ENCODE assay signal across 1 cellular context in the genomic region with DNA sequence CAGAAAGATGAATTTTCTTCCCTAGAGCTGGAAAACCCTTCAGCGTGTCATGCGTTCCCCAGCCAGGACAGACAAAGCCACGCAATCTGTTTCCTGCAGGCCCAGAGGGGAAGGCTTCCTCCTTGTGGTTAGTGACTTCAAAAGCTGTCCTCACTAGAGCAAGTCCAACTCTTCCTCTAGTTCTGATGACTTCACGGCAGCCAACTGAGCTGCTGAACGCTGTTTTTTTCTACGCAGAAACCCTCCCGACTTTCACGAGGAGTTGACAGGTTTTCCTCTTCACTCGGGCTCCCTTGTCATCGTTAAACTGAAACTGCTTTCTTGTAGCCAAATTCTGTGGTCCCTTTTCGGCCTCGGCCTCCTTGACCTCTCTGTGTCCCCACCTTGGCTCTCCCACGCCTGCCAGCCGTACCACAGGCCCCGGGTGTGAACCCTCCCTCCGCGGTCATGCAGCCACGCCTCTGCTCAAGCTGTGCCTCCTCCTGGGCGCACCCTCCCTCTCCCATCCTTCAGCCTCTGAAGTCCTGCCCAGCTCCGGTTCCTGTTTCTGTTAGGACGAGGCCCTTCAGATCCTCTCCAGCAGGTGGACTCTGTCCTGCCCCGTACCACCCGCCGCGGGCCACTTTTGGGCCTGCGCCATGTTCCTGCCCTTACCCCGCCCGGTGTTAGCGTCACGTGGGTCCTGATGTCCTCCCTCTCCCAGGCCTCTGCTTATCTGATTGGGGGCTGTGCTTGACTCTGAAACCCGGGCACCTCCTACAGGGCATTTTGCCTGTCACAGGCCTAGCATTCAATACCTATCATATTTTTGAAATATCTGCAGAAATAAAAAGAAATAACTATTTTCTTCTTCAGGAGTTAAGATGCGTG.
TF ChIP-seq lines count a peak whose summit lies in the region.

No MANE protein-coding gene starts in this region.

TF ChIP-seq in K562, 482 proteins besides CTCF, POLR2A, EP300 and RAD21 (continued from another document and continues in another):
- TF ChIP-seq, protein P1, sequence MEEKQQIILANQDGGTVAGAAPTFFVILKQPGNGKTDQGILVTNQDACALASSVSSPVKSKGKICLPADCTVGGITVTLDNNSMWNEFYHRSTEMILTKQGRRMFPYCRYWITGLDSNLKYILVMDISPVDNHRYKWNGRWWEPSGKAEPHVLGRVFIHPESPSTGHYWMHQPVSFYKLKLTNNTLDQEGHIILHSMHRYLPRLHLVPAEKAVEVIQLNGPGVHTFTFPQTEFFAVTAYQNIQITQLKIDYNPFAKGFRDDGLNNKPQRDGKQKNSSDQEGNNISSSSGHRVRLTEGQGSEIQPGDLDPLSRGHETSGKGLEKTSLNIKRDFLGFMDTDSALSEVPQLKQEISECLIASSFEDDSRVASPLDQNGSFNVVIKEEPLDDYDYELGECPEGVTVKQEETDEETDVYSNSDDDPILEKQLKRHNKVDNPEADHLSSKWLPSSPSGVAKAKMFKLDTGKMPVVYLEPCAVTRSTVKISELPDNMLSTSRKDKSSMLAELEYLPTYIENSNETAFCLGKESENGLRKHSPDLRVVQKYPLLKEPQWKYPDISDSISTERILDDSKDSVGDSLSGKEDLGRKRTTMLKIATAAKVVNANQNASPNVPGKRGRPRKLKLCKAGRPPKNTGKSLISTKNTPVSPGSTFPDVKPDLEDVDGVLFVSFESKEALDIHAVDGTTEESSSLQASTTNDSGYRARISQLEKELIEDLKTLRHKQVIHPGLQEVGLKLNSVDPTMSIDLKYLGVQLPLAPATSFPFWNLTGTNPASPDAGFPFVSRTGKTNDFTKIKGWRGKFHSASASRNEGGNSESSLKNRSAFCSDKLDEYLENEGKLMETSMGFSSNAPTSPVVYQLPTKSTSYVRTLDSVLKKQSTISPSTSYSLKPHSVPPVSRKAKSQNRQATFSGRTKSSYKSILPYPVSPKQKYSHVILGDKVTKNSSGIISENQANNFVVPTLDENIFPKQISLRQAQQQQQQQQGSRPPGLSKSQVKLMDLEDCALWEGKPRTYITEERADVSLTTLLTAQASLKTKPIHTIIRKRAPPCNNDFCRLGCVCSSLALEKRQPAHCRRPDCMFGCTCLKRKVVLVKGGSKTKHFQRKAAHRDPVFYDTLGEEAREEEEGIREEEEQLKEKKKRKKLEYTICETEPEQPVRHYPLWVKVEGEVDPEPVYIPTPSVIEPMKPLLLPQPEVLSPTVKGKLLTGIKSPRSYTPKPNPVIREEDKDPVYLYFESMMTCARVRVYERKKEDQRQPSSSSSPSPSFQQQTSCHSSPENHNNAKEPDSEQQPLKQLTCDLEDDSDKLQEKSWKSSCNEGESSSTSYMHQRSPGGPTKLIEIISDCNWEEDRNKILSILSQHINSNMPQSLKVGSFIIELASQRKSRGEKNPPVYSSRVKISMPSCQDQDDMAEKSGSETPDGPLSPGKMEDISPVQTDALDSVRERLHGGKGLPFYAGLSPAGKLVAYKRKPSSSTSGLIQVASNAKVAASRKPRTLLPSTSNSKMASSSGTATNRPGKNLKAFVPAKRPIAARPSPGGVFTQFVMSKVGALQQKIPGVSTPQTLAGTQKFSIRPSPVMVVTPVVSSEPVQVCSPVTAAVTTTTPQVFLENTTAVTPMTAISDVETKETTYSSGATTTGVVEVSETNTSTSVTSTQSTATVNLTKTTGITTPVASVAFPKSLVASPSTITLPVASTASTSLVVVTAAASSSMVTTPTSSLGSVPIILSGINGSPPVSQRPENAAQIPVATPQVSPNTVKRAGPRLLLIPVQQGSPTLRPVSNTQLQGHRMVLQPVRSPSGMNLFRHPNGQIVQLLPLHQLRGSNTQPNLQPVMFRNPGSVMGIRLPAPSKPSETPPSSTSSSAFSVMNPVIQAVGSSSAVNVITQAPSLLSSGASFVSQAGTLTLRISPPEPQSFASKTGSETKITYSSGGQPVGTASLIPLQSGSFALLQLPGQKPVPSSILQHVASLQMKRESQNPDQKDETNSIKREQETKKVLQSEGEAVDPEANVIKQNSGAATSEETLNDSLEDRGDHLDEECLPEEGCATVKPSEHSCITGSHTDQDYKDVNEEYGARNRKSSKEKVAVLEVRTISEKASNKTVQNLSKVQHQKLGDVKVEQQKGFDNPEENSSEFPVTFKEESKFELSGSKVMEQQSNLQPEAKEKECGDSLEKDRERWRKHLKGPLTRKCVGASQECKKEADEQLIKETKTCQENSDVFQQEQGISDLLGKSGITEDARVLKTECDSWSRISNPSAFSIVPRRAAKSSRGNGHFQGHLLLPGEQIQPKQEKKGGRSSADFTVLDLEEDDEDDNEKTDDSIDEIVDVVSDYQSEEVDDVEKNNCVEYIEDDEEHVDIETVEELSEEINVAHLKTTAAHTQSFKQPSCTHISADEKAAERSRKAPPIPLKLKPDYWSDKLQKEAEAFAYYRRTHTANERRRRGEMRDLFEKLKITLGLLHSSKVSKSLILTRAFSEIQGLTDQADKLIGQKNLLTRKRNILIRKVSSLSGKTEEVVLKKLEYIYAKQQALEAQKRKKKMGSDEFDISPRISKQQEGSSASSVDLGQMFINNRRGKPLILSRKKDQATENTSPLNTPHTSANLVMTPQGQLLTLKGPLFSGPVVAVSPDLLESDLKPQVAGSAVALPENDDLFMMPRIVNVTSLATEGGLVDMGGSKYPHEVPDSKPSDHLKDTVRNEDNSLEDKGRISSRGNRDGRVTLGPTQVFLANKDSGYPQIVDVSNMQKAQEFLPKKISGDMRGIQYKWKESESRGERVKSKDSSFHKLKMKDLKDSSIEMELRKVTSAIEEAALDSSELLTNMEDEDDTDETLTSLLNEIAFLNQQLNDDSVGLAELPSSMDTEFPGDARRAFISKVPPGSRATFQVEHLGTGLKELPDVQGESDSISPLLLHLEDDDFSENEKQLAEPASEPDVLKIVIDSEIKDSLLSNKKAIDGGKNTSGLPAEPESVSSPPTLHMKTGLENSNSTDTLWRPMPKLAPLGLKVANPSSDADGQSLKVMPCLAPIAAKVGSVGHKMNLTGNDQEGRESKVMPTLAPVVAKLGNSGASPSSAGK (IDR thresholded peaks at IDR 0.05) = peak; percentile 82
- TF ChIP-seq, protein P2, sequence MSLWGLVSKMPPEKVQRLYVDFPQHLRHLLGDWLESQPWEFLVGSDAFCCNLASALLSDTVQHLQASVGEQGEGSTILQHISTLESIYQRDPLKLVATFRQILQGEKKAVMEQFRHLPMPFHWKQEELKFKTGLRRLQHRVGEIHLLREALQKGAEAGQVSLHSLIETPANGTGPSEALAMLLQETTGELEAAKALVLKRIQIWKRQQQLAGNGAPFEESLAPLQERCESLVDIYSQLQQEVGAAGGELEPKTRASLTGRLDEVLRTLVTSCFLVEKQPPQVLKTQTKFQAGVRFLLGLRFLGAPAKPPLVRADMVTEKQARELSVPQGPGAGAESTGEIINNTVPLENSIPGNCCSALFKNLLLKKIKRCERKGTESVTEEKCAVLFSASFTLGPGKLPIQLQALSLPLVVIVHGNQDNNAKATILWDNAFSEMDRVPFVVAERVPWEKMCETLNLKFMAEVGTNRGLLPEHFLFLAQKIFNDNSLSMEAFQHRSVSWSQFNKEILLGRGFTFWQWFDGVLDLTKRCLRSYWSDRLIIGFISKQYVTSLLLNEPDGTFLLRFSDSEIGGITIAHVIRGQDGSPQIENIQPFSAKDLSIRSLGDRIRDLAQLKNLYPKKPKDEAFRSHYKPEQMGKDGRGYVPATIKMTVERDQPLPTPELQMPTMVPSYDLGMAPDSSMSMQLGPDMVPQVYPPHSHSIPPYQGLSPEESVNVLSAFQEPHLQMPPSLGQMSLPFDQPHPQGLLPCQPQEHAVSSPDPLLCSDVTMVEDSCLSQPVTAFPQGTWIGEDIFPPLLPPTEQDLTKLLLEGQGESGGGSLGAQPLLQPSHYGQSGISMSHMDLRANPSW (CRISPR knock-in tag; IDR thresholded peaks at IDR 0.05) = no peak; the same call in 1 of the 2 replicates
- TF ChIP-seq HNRNPUL1 (IDR thresholded peaks at IDR 0.05; ENCODE audit: low read length) = no peak
- peak; percentile 78 for TF ChIP-seq CBFA2T2 (conservative IDR thresholded peaks at IDR 0.05)
- TF ChIP-seq MTA3 (IDR thresholded peaks at IDR 0.05; ENCODE audit: borderline replicate concordance) = peak; percentile 93; the same call in 1 of the 2 replicates
- TF ChIP-seq ATF6 (CRISPR knock-in tag; IDR thresholded peaks at IDR 0.05) = no peak
- TF ChIP-seq HDGF (IDR thresholded peaks at IDR 0.05) = peak; percentile 38; the same call in 1 of the 2 replicates
- peak in 1 of 2 experiments; percentile 95 for TF ChIP-seq RCOR1 (IDR thresholded peaks at IDR 0.05; ENCODE audit: borderline replicate concordance in 1 of 2, low read depth in 2 of 2, low read length in 2 of 2)
- no peak for TF ChIP-seq ZNF121 (CRISPR knock-in tag; conservative IDR thresholded peaks at IDR 0.05)
- no peak for TF ChIP-seq SMAD1 (IDR thresholded peaks at IDR 0.05; ENCODE audit: low read depth, low read length, partially characterized antibody)
- TF ChIP-seq RBM39 (optimal IDR thresholded peaks at IDR 0.05; ENCODE audit: low read depth, low read length) = no peak
- peak; percentile 66 to 92 (median 87) for TF ChIP-seq YY1 (IDR thresholded peaks at IDR 0.05; ENCODE audit: borderline replicate concordance in 1 of 3, control insufficient read depth in 1 of 3, extremely low read depth in 1 of 3, insufficient read depth in 3 of 3, insufficient read length in 1 of 3, insufficient replicate concordance in 2 of 3, low read depth in 1 of 3, low read length in 2 of 3)
- peak; percentile 63 for TF ChIP-seq POLR2AphosphoS5 (IDR thresholded peaks at IDR 0.05; ENCODE audit: control insufficient read depth, insufficient read depth, low read depth, low read length)
- TF ChIP-seq, protein P3, sequence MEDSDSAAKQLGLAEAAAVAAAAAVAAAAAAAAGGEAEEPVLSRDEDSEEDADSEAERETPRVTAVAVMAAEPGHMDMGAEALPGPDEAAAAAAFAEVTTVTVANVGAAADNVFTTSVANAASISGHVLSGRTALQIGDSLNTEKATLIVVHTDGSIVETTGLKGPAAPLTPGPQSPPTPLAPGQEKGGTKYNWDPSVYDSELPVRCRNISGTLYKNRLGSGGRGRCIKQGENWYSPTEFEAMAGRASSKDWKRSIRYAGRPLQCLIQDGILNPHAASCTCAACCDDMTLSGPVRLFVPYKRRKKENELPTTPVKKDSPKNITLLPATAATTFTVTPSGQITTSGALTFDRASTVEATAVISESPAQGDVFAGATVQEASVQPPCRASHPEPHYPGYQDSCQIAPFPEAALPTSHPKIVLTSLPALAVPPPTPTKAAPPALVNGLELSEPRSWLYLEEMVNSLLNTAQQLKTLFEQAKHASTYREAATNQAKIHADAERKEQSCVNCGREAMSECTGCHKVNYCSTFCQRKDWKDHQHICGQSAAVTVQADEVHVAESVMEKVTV (CRISPR knock-in tag; IDR thresholded peaks at IDR 0.05) = peak; percentile 83
- TF ChIP-seq GATA2 (CRISPR knock-in tag; IDR thresholded peaks at IDR 0.05) = peak; percentile 97
- no peak for TF ChIP-seq ZNF57 (CRISPR knock-in tag; IDR thresholded peaks at IDR 0.05)
- TF ChIP-seq ZNF263 (CRISPR knock-in tag; IDR thresholded peaks at IDR 0.05; ENCODE audit: borderline replicate concordance) = peak; percentile 77; the same call in 1 of the 2 replicates
- TF ChIP-seq ZNF586 (CRISPR knock-in tag; conservative IDR thresholded peaks at IDR 0.05) = no peak
- TF ChIP-seq NR2C2 (CRISPR knock-in tag; IDR thresholded peaks at IDR 0.05) = 0 out of 2 replicates have a peak, but pooled peaks have one; percentile 50
- TF ChIP-seq NR2C2 (tag; IDR thresholded peaks at IDR 0.05) = peak; percentile 93
- TF ChIP-seq, protein P4, sequence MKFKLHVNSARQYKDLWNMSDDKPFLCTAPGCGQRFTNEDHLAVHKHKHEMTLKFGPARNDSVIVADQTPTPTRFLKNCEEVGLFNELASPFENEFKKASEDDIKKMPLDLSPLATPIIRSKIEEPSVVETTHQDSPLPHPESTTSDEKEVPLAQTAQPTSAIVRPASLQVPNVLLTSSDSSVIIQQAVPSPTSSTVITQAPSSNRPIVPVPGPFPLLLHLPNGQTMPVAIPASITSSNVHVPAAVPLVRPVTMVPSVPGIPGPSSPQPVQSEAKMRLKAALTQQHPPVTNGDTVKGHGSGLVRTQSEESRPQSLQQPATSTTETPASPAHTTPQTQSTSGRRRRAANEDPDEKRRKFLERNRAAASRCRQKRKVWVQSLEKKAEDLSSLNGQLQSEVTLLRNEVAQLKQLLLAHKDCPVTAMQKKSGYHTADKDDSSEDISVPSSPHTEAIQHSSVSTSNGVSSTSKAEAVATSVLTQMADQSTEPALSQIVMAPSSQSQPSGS (CRISPR knock-in tag; IDR thresholded peaks at IDR 0.05) = no peak
- no peak for TF ChIP-seq CREB3 (tag; conservative IDR thresholded peaks at IDR 0.05; ENCODE audit: low read depth)
- TF ChIP-seq CBFB (CRISPR knock-in tag; IDR thresholded peaks at IDR 0.05) = peak; percentile 91; the same call in 1 of the 2 replicates
- TF ChIP-seq CBX3 (IDR thresholded peaks at IDR 0.05; ENCODE audit: borderline replicate concordance in 1 of 2, low read length in 2 of 2) = no peak
- TF ChIP-seq DACH1 (IDR thresholded peaks at IDR 0.05; ENCODE audit: partially characterized antibody) = peak; percentile 6
- peak; percentile 64 for TF ChIP-seq SAP30 (IDR thresholded peaks at IDR 0.05; ENCODE audit: borderline replicate concordance, insufficient read depth, low read depth, low read length, poor library complexity, severe bottlenecking)
- no peak for TF ChIP-seq BRD4 (IDR thresholded peaks at IDR 0.05)
- TF ChIP-seq NEUROD1 (IDR thresholded peaks at IDR 0.05; ENCODE audit: borderline replicate concordance, low read depth, low read length, partially characterized antibody) = peak; percentile 68
- TF ChIP-seq, protein P5, sequence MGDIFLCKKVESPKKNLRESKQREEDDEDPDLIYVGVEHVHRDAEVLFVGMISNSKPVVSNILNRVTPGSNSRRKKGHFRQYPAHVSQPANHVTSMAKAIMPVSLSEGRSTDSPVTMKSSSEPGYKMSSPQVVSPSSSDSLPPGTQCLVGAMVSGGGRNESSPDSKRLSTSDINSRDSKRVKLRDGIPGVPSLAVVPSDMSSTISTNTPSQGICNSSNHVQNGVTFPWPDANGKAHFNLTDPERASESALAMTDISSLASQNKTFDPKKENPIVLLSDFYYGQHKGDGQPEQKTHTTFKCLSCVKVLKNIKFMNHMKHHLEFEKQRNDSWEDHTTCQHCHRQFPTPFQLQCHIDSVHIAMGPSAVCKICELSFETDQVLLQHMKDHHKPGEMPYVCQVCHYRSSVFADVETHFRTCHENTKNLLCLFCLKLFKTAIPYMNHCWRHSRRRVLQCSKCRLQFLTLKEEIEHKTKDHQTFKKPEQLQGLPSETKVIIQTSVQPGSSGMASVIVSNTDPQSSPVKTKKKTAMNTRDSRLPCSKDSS (IDR thresholded peaks at IDR 0.05; ENCODE audit: low read depth, partially characterized antibody) = no peak
